Comparison of ENCODE assay signal across 25 cellular contexts in the genomic region with DNA sequence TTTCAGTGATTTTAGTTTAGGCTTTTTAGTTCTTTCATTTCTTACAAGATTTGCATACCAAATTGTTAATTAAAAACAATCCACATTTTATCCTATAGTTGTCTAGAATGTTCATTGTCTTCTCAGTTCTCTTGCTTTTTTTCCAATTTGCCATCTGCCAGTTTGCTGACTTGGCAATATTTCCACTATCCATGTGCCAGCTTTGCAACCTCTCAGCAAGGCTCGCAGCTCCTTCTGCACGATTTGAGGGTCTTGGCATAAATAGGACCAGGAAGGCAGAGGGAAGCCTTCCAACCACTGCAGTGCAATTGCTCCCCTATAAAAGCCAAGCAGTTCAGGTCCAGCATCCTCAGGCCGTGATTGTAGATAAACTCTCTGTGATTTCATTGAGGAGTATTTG.
"Had no signal": no experiment of that assay in that cellular context is flagged by ENCODE, and none has a peak within 500 bp of the region (broad histone marks: within the 10 kb centered on the region; RNA-seq: fewer than 3 reads in every experiment).

No MANE protein-coding gene starts in this region.

- H3K27me3 ChIP-seq: Peyer's patch had no signal

- H3K27ac ChIP-seq: Peyer's patch, RWPE1, VCaP had no signal

- ATAC-seq: activated CD4-positive, alpha-beta T cell treated with anti-CD3 and anti-CD28 coated beads for 36 hours; activated T-cell treated with anti-CD3 and anti-CD28 coated beads, Interleukin-2, amount 50 U/mL, for 72 hours; T-cell had no signal

- H3K4me1 ChIP-seq: Peyer's patch had no signal

- H3K36me3 ChIP-seq: Peyer's patch had no signal

- H3K4me3 ChIP-seq: Peyer's patch had no signal

- H3K9me3 ChIP-seq: Peyer's patch had no signal

- DNase-seq: activated CD4-positive, alpha-beta memory T cell treated with anti-CD3 and anti-CD28 coated beads, Interleukin-2, amount 10 ng/mL, durations not matched to agents 7 days and 5 days; activated CD4-positive, alpha-beta T cell treated with anti-CD3 and anti-CD28 coated beads for 36 hours; activated CD4-positive, alpha-beta T cell treated with anti-CD3 and anti-CD28 coated beads, Interleukin-2, amount 50 U/mL, for 1 hour; activated CD4-positive, CD25-positive, alpha-beta regulatory T cell; activated gamma-delta T cell treated with Interleukin-2 at 50 U/mL for 16 hours; activated naive CD4-positive, alpha-beta T cell treated with anti-CD3 and anti-CD28 coated beads, Interleukin-2, amount 10 ng/mL, durations not matched to agents 7 days and 5 days; activated naive CD8-positive, alpha-beta T cell treated with anti-CD3 and anti-CD28 coated beads for 36 hours; activated T-cell treated with anti-CD3 and anti-CD28 coated beads for 4 hours; activated T-cell treated with anti-CD3 and anti-CD28 coated beads, Interleukin-2, amount 50 U/mL, for 72 hours; cortex of kidney; NCI-H1092; NCI-H1417; NCI-H1930; NCI-H2171; NCI-H2227 treated with DMSO at 0.1 percent for 48 hours; NCI-H510A; NCI-H526 treated with DMSO at 0.1 percent for 48 hours; NCI-H82; Peyer's patch; Right ventricle myocardium superior; T-cell; T-helper 2 cell; T1000 had no signal
